7 cellular contexts compared by ENCODE assay signal in genomic region chr2:102142829-102143449, GRCh38. TPM values are rescaled to one million over a fixed set of nuclear protein-coding genes. Genes with fewer than 3 reads are reported as not detected.
DNase-seq lines count a peak whose midpoint lies in the region; ATAC-seq, FAIRE-seq and TF ChIP-seq lines count a peak whose summit lies in the region.

No MANE protein-coding gene starts in this region.

- in situ Hi-C loops in astrocyte of the cerebellum (cut with HindIII; ENCODE audit: low sequenced_read_pairs) = no loop called here

- intact Hi-C loops in kidney (cut with DNase I) (no loop called here), stomach (cut with DNase I; ENCODE audit: low total_unique reads) (no loop called here), left colon (cut with DNase I, micrococcal nuclease) (no loop called here)

- H3K4me3 ChIP-seq in astrocyte of the cerebellum (ENCODE audit: low read depth, low read length) (peak overlapping the region; percentile 59), kidney (ENCODE audit: low read length in 2 of 2) (peak overlapping the region; percentile 82 to 91), stomach (peak overlapping the region; percentile 61 to 68 (median 62))

- H3K27ac ChIP-seq in kidney (ENCODE audit: low read depth in 2 of 2, low read length in 2 of 2) (peak overlapping the region; percentile 91 to 96), stomach (peak overlapping the region; percentile 91 to 96 (median 94))

- WGBS in stomach, 5 donors = 4 to 23% (median 13%) methylated on average over 14 to 42 of the region's 42 CpGs

- H3K36me3 ChIP-seq in kidney (ENCODE audit: control insufficient read depth in 1 of 2, insufficient read depth in 2 of 2, low read length in 2 of 2) (no peaks in the 10 kb centered on the region), stomach (peaks cover 4 to 22% (median 13%) of the 10 kb centered on the region in 4 donors)

- no peak for ATAC-seq in GM18502 (IDR thresholded peaks at IDR 0.05; ENCODE audit: poor library complexity, unreplicated experiment)
- ATAC-seq in left colon = no peak

- H3K4me1 ChIP-seq in kidney (ENCODE audit: control insufficient read depth in 1 of 2, insufficient read depth in 1 of 2, low read depth in 1 of 2, low read length in 2 of 2) (peaks cover 8 to 12% of the 10 kb centered on the region in 2 donors), stomach (peaks cover 3 to 46% (median 14%) of the 10 kb centered on the region in 4 donors)

- no peak for FAIRE-seq in kidney (lab: Jason Lieb, UNC)

- H3K9me3 ChIP-seq in kidney (ENCODE audit: control insufficient read depth in 1 of 2, low read length in 2 of 2) (peaks cover 0 to 29% of the 10 kb centered on the region in 2 donors), stomach (peaks cover 0 to 32% (median 19%) of the 10 kb centered on the region in 4 donors)

- TF ChIP-seq CTCF in astrocyte of the cerebellum (IDR thresholded peaks at IDR 0.05; ENCODE audit: low read depth, low read length, missing control alignments) = no peak
- no peak for TF ChIP-seq CTCF in kidney (IDR thresholded peaks at IDR 0.05; ENCODE audit: borderline replicate concordance, extremely low read depth, insufficient read depth)
- no peak for TF ChIP-seq CTCF in stomach (IDR thresholded peaks at IDR 0.05)

- TF ChIP-seq POLR2A in stomach (IDR thresholded peaks at IDR 0.05) = no peak

- TF ChIP-seq EP300 in stomach (IDR thresholded peaks at IDR 0.05) = no peak

- H3K9ac ChIP-seq in kidney (ENCODE audit: low read length in 2 of 2) = peak overlapping the region; percentile 84 to 94

- DNase-seq in HuH-7.5 (ENCODE audit: low spot score) (peak; percentile 63), astrocyte of the cerebellum (ENCODE audit: low read depth) (no peak), kidney (no peak), stomach (no peak), DMS153 treated with DMSO at 0.1 percent for 48 hours (lab: John Stamatoyannopoulos, UW; ENCODE audit: unreplicated experiment) (no peak), left colon (no peak)

- no peaks in the 10 kb centered on the region for H3K27me3 ChIP-seq in stomach

RNA-seq across cellular contexts. Expression of gene IL1R1, which starts 0.4 kb away (rescaled TPM):
- total RNA-seq in kidney (95.9 TPM), stomach (10 to 100 TPM; 17.5 to 67.7 (median 49.1) TPM), left colon (10 to 100 TPM; 24.8 to 25.0 TPM)
- polyA plus RNA-seq in kidney (ENCODE audit: insufficient read depth, low read depth, low replicate concordance) (24.6 TPM), stomach (100 to 1,000 TPM in 1 of 3 donors, 10 to 100 TPM in 2; 26.5 to 109 (median 75.3) TPM)

RNA-seq across cellular contexts. Expression of gene IL1RL2, which starts 43.9 kb away (rescaled TPM):
- total RNA-seq in kidney (1.4 TPM), stomach (1 to 10 TPM in 3 of 5 donors, not detected in 2; 2.2 to 4.3 (median 2.9) TPM), left colon (1 to 10 TPM; 1.1 to 1.2 TPM)
- polyA plus RNA-seq in kidney (ENCODE audit: insufficient read depth, low read depth, low replicate concordance) (1.8 TPM), stomach (1 to 10 TPM in 2 of 3 donors, under 1 TPM in 1; 0.61 to 2.6 (median 1.2) TPM)
